Comparison of ENCODE assay signal across 15 cellular contexts in genomic region chr6:125198285-125199009, GRCh38. TPM values are rescaled to one million over a fixed set of nuclear protein-coding genes. Genes with fewer than 3 reads are reported as not detected.
DNase-seq lines count a peak whose midpoint lies in the region; ATAC-seq and TF ChIP-seq lines count a peak whose summit lies in the region.
"Had no signal": no experiment of that assay in that cellular context is flagged by ENCODE, and none has a peak within 500 bp of the region (broad histone marks: within the 10 kb centered on the region; RNA-seq: fewer than 3 reads in every experiment).

No MANE protein-coding gene starts in this region.

- peak overlapping the region; percentile 44 for H3K4me2 ChIP-seq in parathyroid adenoma (ENCODE audit: low read length)

- peak overlapping the region; percentile 74 for H2AFZ ChIP-seq in ACC112 (ENCODE audit: low read length, unreplicated experiment)
- peak overlapping the region; percentile 79 for H2AFZ ChIP-seq in parathyroid adenoma

- H3K27me3 ChIP-seq in ACC112 (ENCODE audit: insufficient read depth, low read length) (no peaks in the 10 kb centered on the region), esophagus (ENCODE audit: control insufficient read depth in 1 of 2, insufficient read depth in 2 of 2, low read length in 2 of 2) (no peaks in the 10 kb centered on the region), parathyroid adenoma (ENCODE audit: control insufficient read depth, insufficient read depth, low read length) (no peaks in the 10 kb centered on the region)

- H3K4me3 ChIP-seq in ACC112 (ENCODE audit: low read depth, low read length) (no peak overlapping the region), esophagus (ENCODE audit: low read depth in 1 of 2, low read length in 2 of 2) (no peak overlapping the region), parathyroid adenoma (ENCODE audit: low read depth, low read length) (no peak overlapping the region)

- H3K27ac ChIP-seq in ACC112 (ENCODE audit: low read depth, low read length) (0 out of 2 replicates have a peak overlapping the region, but pooled peaks have one; percentile 13), esophagus (ENCODE audit: low read depth in 2 of 2, low read length in 1 of 2) (peak overlapping the region; percentile 85 to 90), parathyroid adenoma (peak overlapping the region; percentile 87)

- no peak for ATAC-seq in GM18909 (IDR thresholded peaks at IDR 0.05; ENCODE audit: poor library complexity, unreplicated experiment)
- no peak for ATAC-seq in HG02973 (IDR thresholded peaks at IDR 0.05; ENCODE audit: unreplicated experiment)
- ATAC-seq: activated T-helper 17 cell treated with anti-CD3 and anti-CD28 coated beads, Interleukin-2, amount 50 U/mL, for 72 hours had no signal

- peaks cover 46% of the 10 kb centered on the region for H3K4me1 ChIP-seq in ACC112 (ENCODE audit: control insufficient read depth, insufficient read depth, low read length, unreplicated experiment)
- peaks cover 6% of the 10 kb centered on the region in 2 donors for H3K4me1 ChIP-seq in esophagus (ENCODE audit: control insufficient read depth in 2 of 2, insufficient read depth in 2 of 2, low read length in 1 of 2)
- H3K4me1 ChIP-seq in parathyroid adenoma: peaks cover 55% of the 10 kb centered on the region

- H3K36me3 ChIP-seq in ACC112 (ENCODE audit: insufficient read depth, low read length): no peaks in the 10 kb centered on the region
- H3K36me3 ChIP-seq in esophagus (ENCODE audit: control insufficient read depth in 2 of 2, insufficient read depth in 2 of 2, low read length in 1 of 2): no peaks in the 10 kb centered on the region
- H3K36me3 ChIP-seq in parathyroid adenoma (ENCODE audit: control insufficient read depth, insufficient read depth, low read length): no peaks in the 10 kb centered on the region

- DNase-seq in NCI-H1694 treated with DMSO at 0.1 percent for 48 hours (lab: John Stamatoyannopoulos, UW): peak; percentile 44
- no peak for DNase-seq in stimulated activated CD4-positive, alpha-beta T cell treated with anti-CD3 and anti-CD28 coated beads, Interleukin-15, amount 100 ng/mL, for 24 hours
- no peak for DNase-seq in NK-92 (lab: John Stamatoyannopoulos, UW; ENCODE audit: unreplicated experiment)
- DNase-seq: activated CD4-positive, alpha-beta T cell treated with anti-CD3 and anti-CD28 coated beads, Interleukin-2, amount 50 U/mL, for 48 hours; effector memory CD4-positive, alpha-beta T cell; Karpas-422; NCI-H2107; stimulated activated CD8-positive, alpha-beta memory T cell treated with anti-CD3 and anti-CD28 coated beads, Interleukin-4, amount 100 ng/mL, for 48 hours; T-helper 9 cell had no signal

- no peak overlapping the region for H3K9ac ChIP-seq in parathyroid adenoma

- H3K79me2 ChIP-seq in ACC112 (ENCODE audit: control insufficient read depth, insufficient read depth, low read length, unreplicated experiment): no peaks in the 10 kb centered on the region
- no peaks in the 10 kb centered on the region for H3K79me2 ChIP-seq in parathyroid adenoma

- H3K9me3 ChIP-seq in esophagus (ENCODE audit: control insufficient read depth in 2 of 2, insufficient read depth in 1 of 2, low read depth in 1 of 2, low read length in 1 of 2) (no peaks in the 10 kb centered on the region), parathyroid adenoma (ENCODE audit: control insufficient read depth, low read length) (no peaks in the 10 kb centered on the region)

- WGBS in esophagus, 2 donors: 70 to 79% methylated on average over 8 of the region's 8 CpGs

- TF ChIP-seq CTCF in parathyroid adenoma (IDR thresholded peaks at IDR 0.05): no peak

RNA-seq across cellular contexts. Expression of gene TPD52L1, which starts 44.9 kb away (rescaled TPM):
- 100 to 1,000 TPM; 154 to 245 TPM for polyA plus RNA-seq in esophagus

Comparison
In these comparisons a context has a peak if more than half of its experiments do, and no peak if none do; other contexts are left out.
1. H3K27ac ChIP-seq: peak in every context shown above with its lines; median percentile 88 in esophagus; 87 in parathyroid adenoma; 13 in ACC112.